Comparison of ENCODE assay signal across 28 cellular contexts in the genomic region with DNA sequence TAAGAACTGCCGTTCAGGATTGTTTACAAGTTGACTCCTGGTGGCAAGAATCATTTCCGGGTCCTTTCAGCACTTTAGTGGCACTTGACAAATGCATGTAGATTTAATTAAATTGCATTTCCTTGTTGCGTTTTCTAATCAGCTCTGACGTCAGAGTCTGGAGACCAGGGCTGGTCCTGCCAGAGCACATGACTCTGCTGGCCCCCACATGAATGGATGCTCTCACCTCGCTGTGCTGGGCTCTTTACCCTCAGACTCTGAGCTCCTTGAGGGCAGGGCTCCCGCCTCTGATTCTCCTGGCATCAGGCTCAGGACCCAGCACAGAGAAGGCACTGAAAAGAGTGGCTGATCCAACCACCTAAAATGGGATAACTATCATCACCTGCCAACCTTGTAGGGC.
DNase-seq lines count a peak whose midpoint lies in the region; ATAC-seq and TF ChIP-seq lines count a peak whose summit lies in the region.
"Had no signal": no experiment of that assay in that cellular context is flagged by ENCODE, and none has a peak within 500 bp of the region (broad histone marks: within the 10 kb centered on the region; RNA-seq: fewer than 3 reads in every experiment).

No MANE protein-coding gene starts in this region.

- no peaks in the 10 kb centered on the region for H4K20me1 ChIP-seq in SK-N-SH (ENCODE audit: insufficient read depth)

- H3K9me3 Mint-ChIP-seq in activated CD4-positive, alpha-beta T cell treated with anti-CD3 and anti-CD28 coated beads, Interleukin-2, amount 10 ng/mL, durations not matched to agents 7 days and 5 days: no peaks in the 10 kb centered on the region
- H3K9me3 Mint-ChIP-seq: activated naive CD4-positive, alpha-beta T cell treated with anti-CD3 and anti-CD28 coated beads, Interleukin-2, amount 50 U/mL, for 24 hours; endodermal cell; memory B cell had no signal

- H3K4me3 Mint-ChIP-seq in activated CD4-positive, alpha-beta T cell treated with anti-CD3 and anti-CD28 coated beads, Interleukin-2, amount 10 ng/mL, durations not matched to agents 7 days and 5 days: no peak overlapping the region
- H3K4me3 Mint-ChIP-seq: activated naive CD4-positive, alpha-beta T cell treated with anti-CD3 and anti-CD28 coated beads, Interleukin-2, amount 50 U/mL, for 24 hours; endodermal cell; memory B cell had no signal

- intact Hi-C loops in upper lobe of right lung (cut with DNase I): no loop called here

- no peak for ATAC-seq in thoracic aorta (ENCODE audit: insufficient number of reproducible peaks, low FRiP score, low read depth)
- ATAC-seq in upper lobe of right lung: no peak
- ATAC-seq: gastrocnemius medialis, right lobe of liver had no signal

- no peak for TF ChIP-seq EP300 in SK-N-SH (IDR thresholded peaks at IDR 0.05; ENCODE audit: borderline replicate concordance in 1 of 2, low read depth in 1 of 2, low read length in 1 of 2)

- H3K36me3 Mint-ChIP-seq in activated CD4-positive, alpha-beta T cell treated with anti-CD3 and anti-CD28 coated beads, Interleukin-2, amount 10 ng/mL, durations not matched to agents 7 days and 5 days (ENCODE audit: low read depth): no peaks in the 10 kb centered on the region
- H3K36me3 Mint-ChIP-seq: activated naive CD4-positive, alpha-beta T cell treated with anti-CD3 and anti-CD28 coated beads, Interleukin-2, amount 50 U/mL, for 24 hours; memory B cell had no signal

- H3K9me2 ChIP-seq in SK-N-SH: no peaks in the 10 kb centered on the region

- H3K27ac Mint-ChIP-seq in activated CD4-positive, alpha-beta T cell treated with anti-CD3 and anti-CD28 coated beads, Interleukin-2, amount 10 ng/mL, durations not matched to agents 7 days and 5 days: no peak overlapping the region
- H3K27ac Mint-ChIP-seq: activated naive CD4-positive, alpha-beta T cell treated with anti-CD3 and anti-CD28 coated beads, Interleukin-2, amount 50 U/mL, for 24 hours; endodermal cell; memory B cell; progenitor cell of endocrine pancreas had no signal

- H3K9ac ChIP-seq in SK-N-SH: no peak overlapping the region

- TF ChIP-seq CTCF in RWPE1 (conservative IDR thresholded peaks at IDR 0.05; ENCODE audit: low read depth) (no peak), fibroblast of villous mesenchyme (IDR thresholded peaks at IDR 0.05; ENCODE audit: insufficient read depth, low read depth, low read length) (no peak), thoracic aorta (IDR thresholded peaks at IDR 0.05) (no peak), SK-N-SH (IDR thresholded peaks at IDR 0.05) (no peak), upper lobe of right lung (IDR thresholded peaks at IDR 0.05) (no peak)

- no peak overlapping the region for H2AFZ ChIP-seq in SK-N-SH (ENCODE audit: low read depth)

- DNase-seq in NCI-H1436 (lab: John Stamatoyannopoulos, UW) (peak; percentile 14), NCI-H1436 treated with DMSO at 0.1 percent for 48 hours (lab: John Stamatoyannopoulos, UW) (no peak), RWPE1 (ENCODE audit: low spot score) (no peak), fibroblast of villous mesenchyme (ENCODE audit: low read depth) (peak; percentile 18), thoracic aorta (ENCODE audit: low spot score) (no peak), SK-N-SH (no peak), upper lobe of right lung (no peak)
- no peak for DNase-seq in activated CD4-positive, alpha-beta T cell treated with anti-CD3 and anti-CD28 coated beads, Interleukin-2, amount 10 ng/mL, durations not matched to agents 7 days and 5 days
- DNase-seq: activated CD4-positive, alpha-beta T cell treated with anti-CD3 and anti-CD28 coated beads, Interleukin-2, amount 50 U/mL, for 48 hours; activated CD8-positive, alpha-beta memory T cell treated with anti-CD3 and anti-CD28 coated beads, Interleukin-2, amount 50 U/mL, for 4 hours; amygdala; endodermal cell; esophagus squamous epithelium; gastrocnemius medialis; hippocampal formation; Kasumi-1; MV-4-11; NCI-H1694; NCI-H69; Peyer's patch; stimulated activated naive CD4-positive, alpha-beta T cell had no signal

- CTCF ChIA-PET in RWPE1 (lab: Yijun Ruan, JAX) (no interaction called here), SK-N-SH (lab: Yijun Ruan, JAX) (interaction anchor here (0.7 to 1.8 kb wide), 3 partner anchors 14 to 94 kb away, joined by 3 to 4 read pairs (median 4); no protein-coding TSS in a partner anchor)
- CTCF ChIA-PET in activated CD4-positive, alpha-beta T cell treated with anti-CD3 and anti-CD28 coated beads, Interleukin-2, amount 10 ng/mL, durations not matched to agents 7 days and 5 days (lab: Charles Lee): no interaction called here

- H3K4me2 ChIP-seq in SK-N-SH: no peak overlapping the region

- H3K4me1 ChIP-seq in thoracic aorta (ENCODE audit: control insufficient read depth in 1 of 2, low read depth in 2 of 2) (peaks cover 28 to 76% of the 10 kb centered on the region in 2 donors), SK-N-SH (ENCODE audit: control insufficient read depth in 1 of 2, insufficient read depth in 2 of 2, low read depth in 1 of 2, low read length in 1 of 2) (peaks cover 2 to 8% of the 10 kb centered on the region in 2 experiments; a peak in 3 of 4 replicates), upper lobe of right lung (peaks cover 7% of the 10 kb centered on the region)
- H3K4me1 ChIP-seq: right lobe of liver had no signal

- H3K9me3 ChIP-seq in thoracic aorta (no peaks in the 10 kb centered on the region), SK-N-SH (no peaks in the 10 kb centered on the region), upper lobe of right lung (no peaks in the 10 kb centered on the region)
- H3K9me3 ChIP-seq: esophagus squamous epithelium, gastrocnemius medialis, Peyer's patch, right lobe of liver, vagina had no signal

- TF ChIP-seq RAD21 in SK-N-SH (IDR thresholded peaks at IDR 0.05; ENCODE audit: low read length): no peak

- H3K79me2 ChIP-seq in SK-N-SH (ENCODE audit: insufficient read depth): no peaks in the 10 kb centered on the region

- H3K4me3 ChIP-seq in fibroblast of villous mesenchyme (ENCODE audit: low read depth, low read length): no peak overlapping the region
- no peak overlapping the region for H3K4me3 ChIP-seq in thoracic aorta
- no peak overlapping the region for H3K4me3 ChIP-seq in SK-N-SH (ENCODE audit: low read depth in 2 of 2, low read length in 1 of 2)
- no peak overlapping the region for H3K4me3 ChIP-seq in upper lobe of right lung
- H3K4me3 ChIP-seq: cardiac muscle cell, coronary artery, esophagus squamous epithelium, gastrocnemius medialis, Peyer's patch, right lobe of liver, vagina had no signal

- H3K27me3 ChIP-seq in thoracic aorta (replicated peaks; ENCODE audit: insufficient read depth) (no peaks in the 10 kb centered on the region), SK-N-SH (ENCODE audit: insufficient read depth) (no peaks in the 10 kb centered on the region), upper lobe of right lung (no peaks in the 10 kb centered on the region)
- H3K27me3 ChIP-seq: cardiac muscle cell, gastrocnemius medialis, Peyer's patch, right lobe of liver, vagina had no signal

- H3F3A ChIP-seq in SK-N-SH (replicated peaks; ENCODE audit: insufficient read depth): peaks cover under 1% of the 10 kb centered on the region

- peaks cover 9% of the 10 kb centered on the region for H3K27me3 Mint-ChIP-seq in activated CD4-positive, alpha-beta T cell treated with anti-CD3 and anti-CD28 coated beads, Interleukin-2, amount 10 ng/mL, durations not matched to agents 7 days and 5 days
- H3K27me3 Mint-ChIP-seq: activated naive CD4-positive, alpha-beta T cell treated with anti-CD3 and anti-CD28 coated beads, Interleukin-2, amount 50 U/mL, for 24 hours had no signal

- peaks cover 4% of the 10 kb centered on the region for H3K4me1 Mint-ChIP-seq in activated CD4-positive, alpha-beta T cell treated with anti-CD3 and anti-CD28 coated beads, Interleukin-2, amount 10 ng/mL, durations not matched to agents 7 days and 5 days
- H3K4me1 Mint-ChIP-seq: activated naive CD4-positive, alpha-beta T cell treated with anti-CD3 and anti-CD28 coated beads, Interleukin-2, amount 50 U/mL, for 24 hours; endodermal cell; memory B cell had no signal

- 68% methylated on average over 5 of the region's 6 CpGs for WGBS in SK-N-SH (ENCODE audit: low lambda C conversion rate)

- H3K36me3 ChIP-seq in thoracic aorta (peaks cover 47% of the 10 kb centered on the region), SK-N-SH (replicated peaks in 1 of 2; ENCODE audit: control insufficient read depth in 1 of 2, insufficient read depth in 2 of 2, low read length in 1 of 2) (no peaks in the 10 kb centered on the region), upper lobe of right lung (no peaks in the 10 kb centered on the region)
- H3K36me3 ChIP-seq: cardiac muscle cell, esophagus squamous epithelium, gastrocnemius medialis, Peyer's patch, right lobe of liver had no signal

- POLR2A ChIA-PET in RWPE1 (lab: Yijun Ruan, JAX; ENCODE audit: low non-redundant PET): no interaction called here
- POLR2A ChIA-PET in activated CD4-positive, alpha-beta T cell treated with anti-CD3 and anti-CD28 coated beads, Interleukin-2, amount 10 ng/mL, durations not matched to agents 7 days and 5 days (lab: Charles Lee): interaction anchor here (0.5 kb wide), 1 partner anchor 281 kb away, joined by 3 read pairs; no protein-coding TSS in a partner anchor
- POLR2A ChIA-PET in SK-N-SH (lab: Yijun Ruan, JAX): no interaction called here

- H3K27ac ChIP-seq in RWPE1: peak overlapping the region; percentile 20; the same call in 1 of the 2 replicates
- H3K27ac ChIP-seq in thoracic aorta: peak overlapping the region; percentile 96 to 99
- peak overlapping the region in 1 of 2 experiments; percentile 5; a peak in 1 of 4 replicates for H3K27ac ChIP-seq in SK-N-SH (ENCODE audit: low read depth in 2 of 2, low read length in 1 of 2)
- no peak overlapping the region for H3K27ac ChIP-seq in upper lobe of right lung
- H3K27ac ChIP-seq: cardiac muscle cell, esophagus squamous epithelium, gastrocnemius medialis, Peyer's patch, right lobe of liver, vagina had no signal

TF ChIP-seq in SK-N-SH, 30 proteins besides CTCF, POLR2A, EP300 and RAD21 (continues in another document):
- TF ChIP-seq FOXJ3 (CRISPR knock-in tag; IDR thresholded peaks at IDR 0.05): no peak
- no peak for TF ChIP-seq MEF2A (IDR thresholded peaks at IDR 0.05; ENCODE audit: borderline replicate concordance, low read depth)
- TF ChIP-seq, protein P1, sequence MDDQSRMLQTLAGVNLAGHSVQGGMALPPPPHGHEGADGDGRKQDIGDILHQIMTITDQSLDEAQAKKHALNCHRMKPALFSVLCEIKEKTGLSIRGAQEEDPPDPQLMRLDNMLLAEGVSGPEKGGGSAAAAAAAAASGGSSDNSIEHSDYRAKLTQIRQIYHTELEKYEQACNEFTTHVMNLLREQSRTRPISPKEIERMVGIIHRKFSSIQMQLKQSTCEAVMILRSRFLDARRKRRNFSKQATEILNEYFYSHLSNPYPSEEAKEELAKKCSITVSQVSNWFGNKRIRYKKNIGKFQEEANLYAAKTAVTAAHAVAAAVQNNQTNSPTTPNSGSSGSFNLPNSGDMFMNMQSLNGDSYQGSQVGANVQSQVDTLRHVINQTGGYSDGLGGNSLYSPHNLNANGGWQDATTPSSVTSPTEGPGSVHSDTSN (IDR thresholded peaks at IDR 0.05): no peak

Comparison
In these comparisons a context has a peak if more than half of its experiments do, and no peak if none do; other contexts are left out.
1. DNase-seq: peak in NCI-H1436 (single experiment) and fibroblast of villous mesenchyme (single experiment); none in NCI-H1436 treated with DMSO at 0.1 percent for 48 hours (single experiment), RWPE1 (single experiment), thoracic aorta (single experiment), activated CD4-positive, alpha-beta T cell treated with anti-CD3 and anti-CD28 coated beads, Interleukin-2, amount 10 ng/mL, durations not matched to agents 7 days and 5 days (single experiment), SK-N-SH (single experiment) and upper lobe of right lung (single experiment).